ENCODE assay signal across 11 cellular contexts in genomic region chr22:17217179-17217578, GRCh38. TPM values are rescaled to one million over a fixed set of nuclear protein-coding genes. Genes with fewer than 3 reads are reported as not detected.
DNase-seq lines count a peak whose midpoint lies in the region; ATAC-seq, FAIRE-seq and TF ChIP-seq lines count a peak whose summit lies in the region.
"Had no signal": no experiment of that assay in that cellular context is flagged by ENCODE, and none has a peak within 500 bp of the region (broad histone marks: within the 10 kb centered on the region; RNA-seq: fewer than 3 reads in every experiment).

No MANE protein-coding gene starts in this region.

- FAIRE-seq in RCC 7860 (lab: Jason Lieb, UNC): no peak

- no peaks in the 10 kb centered on the region for H3K9me3 Mint-ChIP-seq in T-helper 1 cell treated with Interleukin-12 subunit alpha and Interleukin-12 subunit beta and Interleukin-4 antibody, amounts not matched to agents 30 μg/mL and 1 μg/mL, for 36 hours

- no peak overlapping the region for H2BK120ac ChIP-seq in mesendoderm (ENCODE audit: low read depth, low read length)

- H3K4ac ChIP-seq in mesendoderm (ENCODE audit: low read depth, low read length): no peak overlapping the region

- no peak overlapping the region for H3K56ac ChIP-seq in mesendoderm (ENCODE audit: low read length)

- H3K36me3 ChIP-seq in mesendoderm (ENCODE audit: control insufficient read depth, insufficient read depth, low read length) (no peaks in the 10 kb centered on the region), osteoblast (ENCODE audit: insufficient read depth, low read length) (no peaks in the 10 kb centered on the region)
- H3K36me3 ChIP-seq: heart right ventricle had no signal

- H3K79me1 ChIP-seq in mesendoderm (ENCODE audit: low read length): no peaks in the 10 kb centered on the region

- H3K27me3 ChIP-seq in mesendoderm (ENCODE audit: insufficient read depth, low read length, poor library complexity): no peaks in the 10 kb centered on the region
- H3K27me3 ChIP-seq in osteoblast (ENCODE audit: insufficient read depth, low read length): no peaks in the 10 kb centered on the region

- H3K4me1 ChIP-seq in mesendoderm (ENCODE audit: control insufficient read depth, low read depth, low read length) (peaks cover 3% of the 10 kb centered on the region), osteoblast (ENCODE audit: insufficient read depth, low read length) (no peaks in the 10 kb centered on the region)

- H2AFZ ChIP-seq in osteoblast (ENCODE audit: low read length): no peak overlapping the region

- H3K36me3 Mint-ChIP-seq in T-helper 1 cell treated with Interleukin-12 subunit alpha and Interleukin-12 subunit beta and Interleukin-4 antibody, amounts not matched to agents 30 μg/mL and 1 μg/mL, for 36 hours (ENCODE audit: low read depth): peaks cover 19% of the 10 kb centered on the region

- H2BK5ac ChIP-seq in mesendoderm (ENCODE audit: low read length): no peak overlapping the region

- ATAC-seq in GM21529 (IDR thresholded peaks at IDR 0.05; ENCODE audit: unreplicated experiment) (peak; percentile 33), GM21515 (IDR thresholded peaks at IDR 0.05; ENCODE audit: unreplicated experiment) (no peak)
- ATAC-seq: heart right ventricle had no signal

- peak overlapping the region; percentile 79 for H3K27ac Mint-ChIP-seq in T-helper 1 cell treated with Interleukin-12 subunit alpha and Interleukin-12 subunit beta and Interleukin-4 antibody, amounts not matched to agents 30 μg/mL and 1 μg/mL, for 36 hours

- H3K4me3 Mint-ChIP-seq in T-helper 1 cell treated with Interleukin-12 subunit alpha and Interleukin-12 subunit beta and Interleukin-4 antibody, amounts not matched to agents 30 μg/mL and 1 μg/mL, for 36 hours: peak overlapping the region; percentile 76

- H3K23ac ChIP-seq in mesendoderm (ENCODE audit: low read length): no peak overlapping the region

- H3K4me3 ChIP-seq in mesendoderm (ENCODE audit: low read length): no peak overlapping the region
- no peak overlapping the region for H3K4me3 ChIP-seq in osteoblast (ENCODE audit: insufficient read depth, low read length)

- peaks cover 69% of the 10 kb centered on the region for H3K4me1 Mint-ChIP-seq in T-helper 1 cell treated with Interleukin-12 subunit alpha and Interleukin-12 subunit beta and Interleukin-4 antibody, amounts not matched to agents 30 μg/mL and 1 μg/mL, for 36 hours (ENCODE audit: low read depth)

- no CpG with 5 or more reads among the region's 1 CpG for WGBS in mesendoderm (ENCODE audit: extremely low coverage, insufficient coverage, low lambda C conversion rate)

- H2BK15ac ChIP-seq in mesendoderm (replicated peaks; ENCODE audit: low read depth): no peak overlapping the region

- no peaks in the 10 kb centered on the region for H3K9me3 ChIP-seq in osteoblast (ENCODE audit: low read depth, low read length)
- H3K9me3 ChIP-seq: heart right ventricle had no signal

- no peak overlapping the region for H4K5ac ChIP-seq in mesendoderm (ENCODE audit: low read length)

- no peak overlapping the region for H2AK5ac ChIP-seq in mesendoderm (ENCODE audit: low read length)

- no peaks in the 10 kb centered on the region for H3K27me3 Mint-ChIP-seq in T-helper 1 cell treated with Interleukin-12 subunit alpha and Interleukin-12 subunit beta and Interleukin-4 antibody, amounts not matched to agents 30 μg/mL and 1 μg/mL, for 36 hours (ENCODE audit: low read depth)

- H3K4me2 ChIP-seq in mesendoderm (ENCODE audit: low read length): no peak overlapping the region
- H3K4me2 ChIP-seq in osteoblast (ENCODE audit: insufficient read depth, low read length): no peak overlapping the region

- no peaks in the 10 kb centered on the region for H4K20me1 ChIP-seq in osteoblast (ENCODE audit: insufficient read depth, low read length)

- H3K79me2 ChIP-seq in mesendoderm (ENCODE audit: control insufficient read depth, insufficient read depth, low read length) (no peaks in the 10 kb centered on the region), osteoblast (ENCODE audit: insufficient read depth, low read length) (no peaks in the 10 kb centered on the region)

- H3K18ac ChIP-seq in mesendoderm (ENCODE audit: low read length): peak overlapping the region; percentile 41

- DNase-seq in mesendoderm (peak; percentile 45), iPS-NIHi7 (ENCODE audit: extremely low spot score) (no peak), osteoblast (ENCODE audit: insufficient read length, low spot score, missing footprints) (no peak), RCC 7860 (ENCODE audit: low spot score) (no peak)
- DNase-seq: heart right ventricle, NCI-H748 treated with DMSO at 0.1 percent for 48 hours had no signal

- no peak overlapping the region for H4K8ac ChIP-seq in mesendoderm (ENCODE audit: low read depth, low read length)

- TF ChIP-seq CTCF in GM12872 (IDR thresholded peaks at IDR 0.05; ENCODE audit: insufficient read depth, low read depth, low read length): 0 out of 3 replicates have a peak, but pooled peaks have one; percentile 4
- TF ChIP-seq CTCF in osteoblast (IDR thresholded peaks at IDR 0.05; ENCODE audit: extremely low read depth, low read depth, low read length): no peak

- H3K27ac ChIP-seq in mesendoderm (ENCODE audit: low read depth, low read length) (no peak overlapping the region), osteoblast (ENCODE audit: low read depth, low read length) (no peak overlapping the region)

- H3K9ac ChIP-seq in mesendoderm (ENCODE audit: low read length): no peak overlapping the region

RNA-seq across cellular contexts. Expression of gene ADA2, which starts 2.1 kb away (rescaled TPM):
- polyA plus RNA-seq in mesendoderm (2013, experiment 1 of 2): 14.9 TPM
- polyA plus RNA-seq in mesendoderm (2013, experiment 2 of 2): 15.2 TPM
- 0.29 and 2.2 TPM in 2 replicates for total RNA-seq in osteoblast
- total RNA-seq: HT-29 had no signal

RNA-seq across cellular contexts. Expression of gene HDHD5, which starts 58.1 kb away (rescaled TPM):
- polyA plus RNA-seq in mesendoderm (2013, experiment 1 of 2): 30.6 TPM
- polyA plus RNA-seq in mesendoderm (2013, experiment 2 of 2): 29.4 TPM
- total RNA-seq in osteoblast: 25.6 and 31.8 TPM in 2 replicates
